In genomic region chr12:49565119-49565955, GRCh38 we compare ENCODE assay signal across 13 cellular contexts. TPM values are rescaled to one million over a fixed set of nuclear protein-coding genes. Genes with fewer than 3 reads are reported as not detected.
A peak's percentile ranks its signal among the peaks of the same experiment; 100 is the strongest.
DNase-seq lines count a peak whose midpoint lies in the region; ATAC-seq and TF ChIP-seq lines count a peak whose summit lies in the region.
"Had no signal": no experiment of that assay in that cellular context is flagged by ENCODE, and none has a peak within 500 bp of the region (broad histone marks: within the 10 kb centered on the region; RNA-seq: fewer than 3 reads in every experiment).

No MANE protein-coding gene starts in this region.

- intact Hi-C loops in CD4-positive, alpha-beta memory T cell (cut with micrococcal nuclease): loop anchor here (5.0 kb wide), 1 partner anchor 198 kb away; the partner anchor contains the start of gene SPATS2
- intact Hi-C loops in Right ventricle myocardium inferior (cut with DNase I) (no loop called here), upper lobe of right lung (cut with DNase I) (no loop called here)

- no peak overlapping the region for H3K9ac ChIP-seq in neural progenitor cell
- H3K9ac ChIP-seq: parathyroid adenoma, SK-N-SH had no signal

- no peaks in the 10 kb centered on the region for H3K27me3 Mint-ChIP-seq in CD4-positive, alpha-beta memory T cell
- no peaks in the 10 kb centered on the region for H3K27me3 Mint-ChIP-seq in T-helper 2 cell treated with Interferon-gamma antibody and Interleukin-4, amounts not matched to agents 5 μg/mL and 100 μg/mL, for 36 hours (ENCODE audit: low read depth)
- H3K27me3 Mint-ChIP-seq in neural progenitor cell (ENCODE audit: insufficient read depth, low read depth): peaks cover 10% of the 10 kb centered on the region

- H3K4me1 ChIP-seq in CD4-positive, alpha-beta memory T cell (ENCODE audit: insufficient read depth, low read length): peaks cover 49% of the 10 kb centered on the region
- H3K4me1 ChIP-seq in neural progenitor cell (peaks cover 10% of the 10 kb centered on the region), upper lobe of right lung (peaks cover 8% of the 10 kb centered on the region)

- no peak overlapping the region for H3K27ac ChIP-seq in CD4-positive, alpha-beta memory T cell (ENCODE audit: low read depth, low read length)
- no peak overlapping the region for H3K27ac ChIP-seq in neural progenitor cell
- H3K27ac ChIP-seq in upper lobe of right lung: no peak overlapping the region
- H3K27ac ChIP-seq: parathyroid adenoma had no signal

- no peak overlapping the region for H2AFZ ChIP-seq in neural progenitor cell (replicated peaks)
- H2AFZ ChIP-seq: parathyroid adenoma had no signal

- no peak for DNase-seq in CD4-positive, alpha-beta memory T cell
- DNase-seq in T-helper 2 cell treated with Interferon-gamma antibody and Interleukin-4, amounts not matched to agents 5 μg/mL and 100 μg/mL, for 36 hours (ENCODE audit: low spot score): no peak
- DNase-seq in Right ventricle myocardium inferior (ENCODE audit: missing footprints) (no peak), neural progenitor cell (ENCODE audit: low spot score) (no peak), HT-29 (ENCODE audit: low spot score) (no peak), MV-4-11 (lab: John Stamatoyannopoulos, UW) (no peak), AG20443 (ENCODE audit: low spot score) (no peak), upper lobe of right lung (no peak)
- DNase-seq: C1 segment of cervical spinal cord had no signal

- H3K4me3 Mint-ChIP-seq in CD4-positive, alpha-beta memory T cell: peak overlapping the region in 7 of 8 donors; percentile 31 to 61 (median 49)
- H3K4me3 Mint-ChIP-seq in T-helper 2 cell treated with Interferon-gamma antibody and Interleukin-4, amounts not matched to agents 5 μg/mL and 100 μg/mL, for 36 hours: peak overlapping the region; percentile 72
- H3K4me3 Mint-ChIP-seq in neural progenitor cell: peak overlapping the region; percentile 18

- peak; percentile 82 for ATAC-seq in Right ventricle myocardium inferior
- no peak for ATAC-seq in upper lobe of right lung

- no peak overlapping the region for H3K4me3 ChIP-seq in CD4-positive, alpha-beta memory T cell (ENCODE audit: low read length in 2 of 2)
- H3K4me3 ChIP-seq in neural progenitor cell: no peak overlapping the region
- H3K4me3 ChIP-seq in upper lobe of right lung: no peak overlapping the region
- H3K4me3 ChIP-seq: lung had no signal

- CTCF ChIA-PET in CD4-positive, alpha-beta memory T cell (lab: Charles Lee; ENCODE audit: partially characterized antibody): interaction anchor here (0.7 to 2.4 kb wide), 2 partner anchors 16 to 20 kb away, joined by 3 to 9 read pairs; no protein-coding TSS in a partner anchor

- no peak for TF ChIP-seq CTCF in neural progenitor cell (IDR thresholded peaks at IDR 0.05)
- no peak for TF ChIP-seq CTCF in upper lobe of right lung (IDR thresholded peaks at IDR 0.05)

- H3K4me2 ChIP-seq in neural progenitor cell: no peak overlapping the region
- H3K4me2 ChIP-seq: SK-N-SH had no signal

- H3K36me3 ChIP-seq in CD4-positive, alpha-beta memory T cell (ENCODE audit: insufficient read depth, low read length): peaks cover 42% of the 10 kb centered on the region
- no peaks in the 10 kb centered on the region for H3K36me3 ChIP-seq in neural progenitor cell
- peaks cover 48% of the 10 kb centered on the region for H3K36me3 ChIP-seq in upper lobe of right lung

- H3K27me3 ChIP-seq in CD4-positive, alpha-beta memory T cell (ENCODE audit: insufficient read depth, low read length): no peaks in the 10 kb centered on the region
- H3K27me3 ChIP-seq in neural progenitor cell: no peaks in the 10 kb centered on the region
- H3K27me3 ChIP-seq in upper lobe of right lung: no peaks in the 10 kb centered on the region

- H3F3A ChIP-seq in neural progenitor cell (ENCODE audit: low read depth): no peaks in the 10 kb centered on the region

- peaks cover 45% of the 10 kb centered on the region for H3K79me2 ChIP-seq in neural progenitor cell (ENCODE audit: low read depth)

- H3K4me1 Mint-ChIP-seq in CD4-positive, alpha-beta memory T cell: peaks cover 28 to 64% (median 42%) of the 10 kb centered on the region in 4 donors
- H3K4me1 Mint-ChIP-seq in T-helper 2 cell treated with Interferon-gamma antibody and Interleukin-4, amounts not matched to agents 5 μg/mL and 100 μg/mL, for 36 hours (ENCODE audit: low read depth): peaks cover 36% of the 10 kb centered on the region
- H3K4me1 Mint-ChIP-seq in neural progenitor cell: peaks cover 13% of the 10 kb centered on the region

- peak overlapping the region; percentile 17 to 75 (median 73) for H3K27ac Mint-ChIP-seq in CD4-positive, alpha-beta memory T cell
- peak overlapping the region; percentile 66 for H3K27ac Mint-ChIP-seq in T-helper 2 cell treated with Interferon-gamma antibody and Interleukin-4, amounts not matched to agents 5 μg/mL and 100 μg/mL, for 36 hours
- no peak overlapping the region for H3K27ac Mint-ChIP-seq in neural progenitor cell

- H3K36me3 Mint-ChIP-seq in CD4-positive, alpha-beta memory T cell: peaks cover 28 to 53% of the 10 kb centered on the region in 2 donors
- peaks cover 39% of the 10 kb centered on the region for H3K36me3 Mint-ChIP-seq in T-helper 2 cell treated with Interferon-gamma antibody and Interleukin-4, amounts not matched to agents 5 μg/mL and 100 μg/mL, for 36 hours (ENCODE audit: low read depth)
- H3K36me3 Mint-ChIP-seq in neural progenitor cell: peaks cover 15% of the 10 kb centered on the region

- peaks cover 0 to 2% (median 0%) of the 10 kb centered on the region in 8 donors for H3K9me3 Mint-ChIP-seq in CD4-positive, alpha-beta memory T cell
- H3K9me3 Mint-ChIP-seq in T-helper 2 cell treated with Interferon-gamma antibody and Interleukin-4, amounts not matched to agents 5 μg/mL and 100 μg/mL, for 36 hours: no peaks in the 10 kb centered on the region
- no peaks in the 10 kb centered on the region for H3K9me3 Mint-ChIP-seq in neural progenitor cell

- POLR2A ChIA-PET in CD4-positive, alpha-beta memory T cell (lab: Charles Lee; ENCODE audit: partially characterized antibody): interaction anchor here (1.7 kb wide), 1 partner anchor 199 kb away, joined by 6 read pairs; the partner anchor contains the start of gene SPATS2

- no peaks in the 10 kb centered on the region for H4K20me1 ChIP-seq in neural progenitor cell (ENCODE audit: low read depth)

- H3K9me3 ChIP-seq in CD4-positive, alpha-beta memory T cell (ENCODE audit: control insufficient read depth in 1 of 2, low read length in 2 of 2): no peaks in the 10 kb centered on the region
- H3K9me3 ChIP-seq in neural progenitor cell (ENCODE audit: low read depth): no peaks in the 10 kb centered on the region
- H3K9me3 ChIP-seq in upper lobe of right lung: no peaks in the 10 kb centered on the region
- H3K9me3 ChIP-seq: SK-N-SH had no signal

RNA-seq across cellular contexts. Expression of gene MCRS1, which starts 2.6 kb away (rescaled TPM):
- 10 to 100 TPM; 77.0 to 78.4 TPM for total RNA-seq in CD4-positive, alpha-beta memory T cell
- polyA plus RNA-seq in CD4-positive, alpha-beta memory T cell: 10 to 100 TPM; 58.0 to 59.6 TPM
- 88.9 TPM for total RNA-seq in Right ventricle myocardium inferior
- total RNA-seq in neural progenitor cell (ENCODE audit: low replicate concordance): 62.4 and 91.5 TPM in 2 replicates
- total RNA-seq in HT-29 (2014; rRNA removed; shearing (Covaris generic)): 124 and 130 TPM in 2 replicates
- total RNA-seq in upper lobe of right lung: 54.0 TPM

RNA-seq across cellular contexts. Expression of gene KCNH3, which starts 26.5 kb away (rescaled TPM):
- total RNA-seq in CD4-positive, alpha-beta memory T cell: 1 to 10 TPM; 1.3 to 2.4 TPM
- polyA plus RNA-seq in CD4-positive, alpha-beta memory T cell: 1 to 10 TPM in 1 of 2 donors, under 1 TPM in 1; 0.97 to 1.5 TPM
- total RNA-seq in Right ventricle myocardium inferior (0.27 TPM), neural progenitor cell (ENCODE audit: low replicate concordance) (0.19 TPM in 1 of 2 replicates, not detected in the other), upper lobe of right lung (0.90 TPM)
- total RNA-seq in HT-29 (2014; rRNA removed; shearing (Covaris generic)): 0.36 TPM in 1 of 2 replicates, not detected in the other
- total RNA-seq: MCF 10A had no signal

RNA-seq across cellular contexts. Expression of gene FAM186B, which starts 40.1 kb away (rescaled TPM):
- total RNA-seq in CD4-positive, alpha-beta memory T cell: under 1 TPM; 0.12 to 0.22 TPM
- polyA plus RNA-seq in CD4-positive, alpha-beta memory T cell: under 1 TPM in 1 of 2 donors, not detected in 1; 0.15 TPM
- total RNA-seq in Right ventricle myocardium inferior: 0.62 TPM
- 0.25 TPM in 1 of 2 replicates, not detected in the other for total RNA-seq in neural progenitor cell (ENCODE audit: low replicate concordance)
- total RNA-seq in HT-29 (2014; rRNA removed; shearing (Covaris generic)): 0.03 and 0.23 TPM in 2 replicates
- total RNA-seq in upper lobe of right lung: 0.75 TPM

RNA-seq across cellular contexts. Expression of gene PRPF40B, which starts 58.0 kb away (rescaled TPM):
- total RNA-seq in CD4-positive, alpha-beta memory T cell: 10 to 100 TPM; 15.1 to 15.9 TPM
- polyA plus RNA-seq in CD4-positive, alpha-beta memory T cell: 1 to 10 TPM in 1 of 2 donors, under 1 TPM in 1; 0.73 to 4.7 TPM
- total RNA-seq in Right ventricle myocardium inferior (17.1 TPM), neural progenitor cell (ENCODE audit: low replicate concordance) (18.1 and 30.5 TPM in 2 replicates), upper lobe of right lung (19.9 TPM)
- 6.4 and 12.3 TPM in 2 replicates for total RNA-seq in HT-29 (2014; rRNA removed; shearing (Covaris generic))

Comparison
In these comparisons a context has a peak if more than half of its experiments do, and no peak if none do; other contexts are left out.
1. H3K4me3 Mint-ChIP-seq: peak in every context shown above with its lines; median percentile 72 in T-helper 2 cell treated with Interferon-gamma antibody and Interleukin-4, amounts not matched to agents 5 μg/mL and 100 μg/mL, for 36 hours; 49 in CD4-positive, alpha-beta memory T cell; 18 in neural progenitor cell.